2 cellular contexts compared by ENCODE assay signal in genomic region chr20:22586645-22587310, GRCh38.
A peak's percentile ranks its signal among the peaks of the same experiment; 100 is the strongest.
TF ChIP-seq lines count a peak whose summit lies in the region.

No MANE protein-coding gene starts in this region.

TF ChIP-seq in H1, 55 proteins besides CTCF, POLR2A, EP300 and RAD21 (continued from another document):
- TF ChIP-seq E2F6 (IDR thresholded peaks at IDR 0.05) (peak; percentile 33; the same call in 1 of the 2 replicates), SIRT6 (IDR thresholded peaks at IDR 0.05; ENCODE audit: low read length) (no peak), RXRA (IDR thresholded peaks at IDR 0.05; ENCODE audit: insufficient read depth, low read depth, low read length) (0 out of 2 replicates have a peak, but pooled peaks have one; percentile 23), JUN (IDR thresholded peaks at IDR 0.05; ENCODE audit: low read depth, low read length) (no peak), SP4 (IDR thresholded peaks at IDR 0.05; ENCODE audit: low read length) (no peak), EZH2 (IDR thresholded peaks at IDR 0.05; ENCODE audit: low read depth, low read length, severe bottlenecking) (peak; percentile 14), BACH1 (IDR thresholded peaks at IDR 0.05; ENCODE audit: low read length) (peak; percentile 47; the same call in 1 of the 2 replicates), EGR1 (IDR thresholded peaks at IDR 0.05; ENCODE audit: borderline replicate concordance, low read depth, low read length) (no peak), KDM4A (IDR thresholded peaks at IDR 0.05; ENCODE audit: low read depth, low read length, severe bottlenecking) (peak; percentile 48), YY1 (IDR thresholded peaks at IDR 0.05; ENCODE audit: low read depth, low read length) (peak; percentile 31; the same call in 1 of the 2 replicates), POU5F1 (IDR thresholded peaks at IDR 0.05; ENCODE audit: low read depth, low read length) (no peak), SP1 (IDR thresholded peaks at IDR 0.05; ENCODE audit: low read depth, low read length) (no peak), NANOG (IDR thresholded peaks at IDR 0.05; ENCODE audit: insufficient read depth, low read depth, low read length, poor library complexity, severe bottlenecking) (no peak)

TF ChIP-seq in neural cell, 6 proteins besides CTCF, POLR2A, EP300 and RAD21 (continued from another document):
- TF ChIP-seq, protein P1, sequence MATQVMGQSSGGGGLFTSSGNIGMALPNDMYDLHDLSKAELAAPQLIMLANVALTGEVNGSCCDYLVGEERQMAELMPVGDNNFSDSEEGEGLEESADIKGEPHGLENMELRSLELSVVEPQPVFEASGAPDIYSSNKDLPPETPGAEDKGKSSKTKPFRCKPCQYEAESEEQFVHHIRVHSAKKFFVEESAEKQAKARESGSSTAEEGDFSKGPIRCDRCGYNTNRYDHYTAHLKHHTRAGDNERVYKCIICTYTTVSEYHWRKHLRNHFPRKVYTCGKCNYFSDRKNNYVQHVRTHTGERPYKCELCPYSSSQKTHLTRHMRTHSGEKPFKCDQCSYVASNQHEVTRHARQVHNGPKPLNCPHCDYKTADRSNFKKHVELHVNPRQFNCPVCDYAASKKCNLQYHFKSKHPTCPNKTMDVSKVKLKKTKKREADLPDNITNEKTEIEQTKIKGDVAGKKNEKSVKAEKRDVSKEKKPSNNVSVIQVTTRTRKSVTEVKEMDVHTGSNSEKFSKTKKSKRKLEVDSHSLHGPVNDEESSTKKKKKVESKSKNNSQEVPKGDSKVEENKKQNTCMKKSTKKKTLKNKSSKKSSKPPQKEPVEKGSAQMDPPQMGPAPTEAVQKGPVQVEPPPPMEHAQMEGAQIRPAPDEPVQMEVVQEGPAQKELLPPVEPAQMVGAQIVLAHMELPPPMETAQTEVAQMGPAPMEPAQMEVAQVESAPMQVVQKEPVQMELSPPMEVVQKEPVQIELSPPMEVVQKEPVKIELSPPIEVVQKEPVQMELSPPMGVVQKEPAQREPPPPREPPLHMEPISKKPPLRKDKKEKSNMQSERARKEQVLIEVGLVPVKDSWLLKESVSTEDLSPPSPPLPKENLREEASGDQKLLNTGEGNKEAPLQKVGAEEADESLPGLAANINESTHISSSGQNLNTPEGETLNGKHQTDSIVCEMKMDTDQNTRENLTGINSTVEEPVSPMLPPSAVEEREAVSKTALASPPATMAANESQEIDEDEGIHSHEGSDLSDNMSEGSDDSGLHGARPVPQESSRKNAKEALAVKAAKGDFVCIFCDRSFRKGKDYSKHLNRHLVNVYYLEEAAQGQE (IDR thresholded peaks at IDR 0.05; ENCODE audit: borderline replicate concordance), result no peak
- TF ChIP-seq POLR2AphosphoS5 (IDR thresholded peaks at IDR 0.05) (no peak), EZH2 (IDR thresholded peaks at IDR 0.05; ENCODE audit: borderline replicate concordance, insufficient read depth, low read length, poor library complexity, severe bottlenecking) (peak; percentile 65), TAF1 (IDR thresholded peaks at IDR 0.05; ENCODE audit: low read depth) (no peak), MXI1 (conservative IDR thresholded peaks at IDR 0.05; ENCODE audit: poor library complexity, severe bottlenecking) (no peak)
